ENCODE assay signal across 1 cellular context in the genomic region with DNA sequence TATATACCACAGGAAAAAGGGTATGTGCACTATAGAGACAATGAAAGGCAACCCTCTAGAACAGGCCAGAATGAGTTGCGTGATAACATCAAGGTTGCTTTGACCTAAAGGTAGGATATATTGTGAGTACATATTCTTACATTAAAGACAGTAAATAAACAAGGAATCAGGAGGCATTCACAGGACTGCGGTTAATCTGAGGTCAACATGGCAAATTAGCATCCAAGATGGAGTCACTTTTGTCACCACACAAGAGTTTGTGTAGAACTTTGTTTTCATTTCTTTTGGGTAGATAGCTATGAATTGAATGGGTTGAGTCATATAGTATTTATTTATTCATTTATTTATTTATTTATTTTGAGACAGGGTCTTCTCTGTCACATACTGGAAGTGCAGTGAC.
TF ChIP-seq lines count a peak whose summit lies in the region.

No MANE protein-coding gene starts in this region.

TF ChIP-seq in K562, 482 proteins besides CTCF, POLR2A, EP300 and RAD21 (continued from another document):
- TF ChIP-seq HCFC1 (IDR thresholded peaks at IDR 0.05; ENCODE audit: low read depth, low read length) (no peak), POU5F1 (IDR thresholded peaks at IDR 0.05; ENCODE audit: borderline replicate concordance, low read depth, low read length, partially characterized antibody) (no peak), PTTG1 (tag; IDR thresholded peaks at IDR 0.05; ENCODE audit: low read depth) (peak; percentile 82), GATAD2A (IDR thresholded peaks at IDR 0.05) (no peak), POLR2AphosphoS5 (IDR thresholded peaks at IDR 0.05; ENCODE audit: control insufficient read depth, insufficient read depth, low read depth, low read length) (no peak), RFX5 (IDR thresholded peaks at IDR 0.05; ENCODE audit: low read depth, low read length) (no peak), CLOCK (CRISPR knock-in tag; IDR thresholded peaks at IDR 0.05; ENCODE audit: borderline replicate concordance) (no peak), MTA3 (IDR thresholded peaks at IDR 0.05; ENCODE audit: borderline replicate concordance) (no peak), SREBF2 (CRISPR knock-in tag; IDR thresholded peaks at IDR 0.05) (no peak), MAFG (tag; conservative IDR thresholded peaks at IDR 0.05) (no peak), ARHGAP35 (IDR thresholded peaks at IDR 0.05; ENCODE audit: partially characterized antibody) (no peak), PRMT5 (CRISPR knock-in tag; IDR thresholded peaks at IDR 0.05) (no peak), SRSF7 (optimal IDR thresholded peaks at IDR 0.05; ENCODE audit: low read depth, low read length) (no peak), ZNF512 (tag; IDR thresholded peaks at IDR 0.05) (no peak), ZNF76 (CRISPR knock-in tag; IDR thresholded peaks at IDR 0.05; ENCODE audit: borderline replicate concordance) (no peak), PHB2 (IDR thresholded peaks at IDR 0.05; ENCODE audit: low read depth) (no peak), TRIM25 (IDR thresholded peaks at IDR 0.05; ENCODE audit: borderline replicate concordance) (no peak), PHF8 (IDR thresholded peaks at IDR 0.05; ENCODE audit: borderline replicate concordance, low read length) (no peak), MEF2D (tag; conservative IDR thresholded peaks at IDR 0.05; ENCODE audit: low read depth) (peak; percentile 45; the same call in 1 of the 2 replicates), ZNF121 (CRISPR knock-in tag; conservative IDR thresholded peaks at IDR 0.05) (no peak), EGR1 (conservative IDR thresholded peaks at IDR 0.05) (no peak), ZNF668 (CRISPR knock-in tag; IDR thresholded peaks at IDR 0.05) (peak; percentile 40; the same call in 1 of the 2 replicates), NFXL1 (CRISPR knock-in tag; IDR thresholded peaks at IDR 0.05) (no peak), EZH2 (IDR thresholded peaks at IDR 0.05; ENCODE audit: borderline replicate concordance, low read depth, low read length) (no peak), ZNF3 (CRISPR knock-in tag; IDR thresholded peaks at IDR 0.05) (no peak), GABPB2 (CRISPR knock-in tag; conservative IDR thresholded peaks at IDR 0.05) (no peak), RFX7 (CRISPR knock-in tag; IDR thresholded peaks at IDR 0.05) (no peak), MCM5 (IDR thresholded peaks at IDR 0.05; ENCODE audit: low read depth) (no peak), SMARCE1 (IDR thresholded peaks at IDR 0.05) (no peak), ILK (tag; IDR thresholded peaks at IDR 0.05; ENCODE audit: borderline replicate concordance, low read depth) (0 out of 2 replicates have a peak, but pooled peaks have one; percentile 27), NFATC3 (IDR thresholded peaks at IDR 0.05) (no peak), ZBTB17 (CRISPR knock-in tag; IDR thresholded peaks at IDR 0.05) (no peak), CBX3 (IDR thresholded peaks at IDR 0.05; ENCODE audit: borderline replicate concordance in 1 of 2, low read length in 2 of 2) (no peak), CREB1 (IDR thresholded peaks at IDR 0.05) (no peak), CREB1 (CRISPR knock-in tag; IDR thresholded peaks at IDR 0.05) (no peak), ZNF274 (IDR thresholded peaks at IDR 0.05; ENCODE audit: borderline replicate concordance, low read depth, low read length) (no peak), PCBP1 (IDR thresholded peaks at IDR 0.05; ENCODE audit: low read depth, low read length, poor library complexity, severe bottlenecking) (no peak), ELK3 (CRISPR knock-in tag; IDR thresholded peaks at IDR 0.05) (no peak)
- TF ChIP-seq, protein P1, sequence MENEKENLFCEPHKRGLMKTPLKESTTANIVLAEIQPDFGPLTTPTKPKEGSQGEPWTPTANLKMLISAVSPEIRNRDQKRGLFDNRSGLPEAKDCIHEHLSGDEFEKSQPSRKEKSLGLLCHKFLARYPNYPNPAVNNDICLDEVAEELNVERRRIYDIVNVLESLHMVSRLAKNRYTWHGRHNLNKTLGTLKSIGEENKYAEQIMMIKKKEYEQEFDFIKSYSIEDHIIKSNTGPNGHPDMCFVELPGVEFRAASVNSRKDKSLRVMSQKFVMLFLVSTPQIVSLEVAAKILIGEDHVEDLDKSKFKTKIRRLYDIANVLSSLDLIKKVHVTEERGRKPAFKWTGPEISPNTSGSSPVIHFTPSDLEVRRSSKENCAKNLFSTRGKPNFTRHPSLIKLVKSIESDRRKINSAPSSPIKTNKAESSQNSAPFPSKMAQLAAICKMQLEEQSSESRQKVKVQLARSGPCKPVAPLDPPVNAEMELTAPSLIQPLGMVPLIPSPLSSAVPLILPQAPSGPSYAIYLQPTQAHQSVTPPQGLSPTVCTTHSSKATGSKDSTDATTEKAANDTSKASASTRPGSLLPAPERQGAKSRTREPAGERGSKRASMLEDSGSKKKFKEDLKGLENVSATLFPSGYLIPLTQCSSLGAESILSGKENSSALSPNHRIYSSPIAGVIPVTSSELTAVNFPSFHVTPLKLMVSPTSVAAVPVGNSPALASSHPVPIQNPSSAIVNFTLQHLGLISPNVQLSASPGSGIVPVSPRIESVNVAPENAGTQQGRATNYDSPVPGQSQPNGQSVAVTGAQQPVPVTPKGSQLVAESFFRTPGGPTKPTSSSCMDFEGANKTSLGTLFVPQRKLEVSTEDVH (IDR thresholded peaks at IDR 0.05; ENCODE audit: low read depth, partially characterized antibody) = no peak
- TF ChIP-seq, protein P2, sequence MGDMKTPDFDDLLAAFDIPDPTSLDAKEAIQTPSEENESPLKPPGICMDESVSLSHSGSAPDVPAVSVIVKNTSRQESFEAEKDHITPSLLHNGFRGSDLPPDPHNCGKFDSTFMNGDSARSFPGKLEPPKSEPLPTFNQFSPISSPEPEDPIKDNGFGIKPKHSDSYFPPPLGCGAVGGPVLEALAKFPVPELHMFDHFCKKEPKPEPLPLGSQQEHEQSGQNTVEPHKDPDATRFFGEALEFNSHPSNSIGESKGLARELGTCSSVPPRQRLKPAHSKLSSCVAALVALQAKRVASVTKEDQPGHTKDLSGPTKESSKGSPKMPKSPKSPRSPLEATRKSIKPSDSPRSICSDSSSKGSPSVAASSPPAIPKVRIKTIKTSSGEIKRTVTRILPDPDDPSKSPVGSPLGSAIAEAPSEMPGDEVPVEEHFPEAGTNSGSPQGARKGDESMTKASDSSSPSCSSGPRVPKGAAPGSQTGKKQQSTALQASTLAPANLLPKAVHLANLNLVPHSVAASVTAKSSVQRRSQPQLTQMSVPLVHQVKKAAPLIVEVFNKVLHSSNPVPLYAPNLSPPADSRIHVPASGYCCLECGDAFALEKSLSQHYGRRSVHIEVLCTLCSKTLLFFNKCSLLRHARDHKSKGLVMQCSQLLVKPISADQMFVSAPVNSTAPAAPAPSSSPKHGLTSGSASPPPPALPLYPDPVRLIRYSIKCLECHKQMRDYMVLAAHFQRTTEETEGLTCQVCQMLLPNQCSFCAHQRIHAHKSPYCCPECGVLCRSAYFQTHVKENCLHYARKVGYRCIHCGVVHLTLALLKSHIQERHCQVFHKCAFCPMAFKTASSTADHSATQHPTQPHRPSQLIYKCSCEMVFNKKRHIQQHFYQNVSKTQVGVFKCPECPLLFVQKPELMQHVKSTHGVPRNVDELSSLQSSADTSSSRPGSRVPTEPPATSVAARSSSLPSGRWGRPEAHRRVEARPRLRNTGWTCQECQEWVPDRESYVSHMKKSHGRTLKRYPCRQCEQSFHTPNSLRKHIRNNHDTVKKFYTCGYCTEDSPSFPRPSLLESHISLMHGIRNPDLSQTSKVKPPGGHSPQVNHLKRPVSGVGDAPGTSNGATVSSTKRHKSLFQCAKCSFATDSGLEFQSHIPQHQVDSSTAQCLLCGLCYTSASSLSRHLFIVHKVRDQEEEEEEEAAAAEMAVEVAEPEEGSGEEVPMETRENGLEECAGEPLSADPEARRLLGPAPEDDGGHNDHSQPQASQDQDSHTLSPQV (IDR thresholded peaks at IDR 0.05) = peak; percentile 96
- TF ChIP-seq, protein P3, sequence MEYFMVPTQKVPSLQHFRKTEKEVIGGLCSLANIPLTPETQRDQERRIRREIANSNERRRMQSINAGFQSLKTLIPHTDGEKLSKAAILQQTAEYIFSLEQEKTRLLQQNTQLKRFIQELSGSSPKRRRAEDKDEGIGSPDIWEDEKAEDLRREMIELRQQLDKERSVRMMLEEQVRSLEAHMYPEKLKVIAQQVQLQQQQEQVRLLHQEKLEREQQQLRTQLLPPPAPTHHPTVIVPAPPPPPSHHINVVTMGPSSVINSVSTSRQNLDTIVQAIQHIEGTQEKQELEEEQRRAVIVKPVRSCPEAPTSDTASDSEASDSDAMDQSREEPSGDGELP (CRISPR knock-in tag; IDR thresholded peaks at IDR 0.05; ENCODE audit: borderline replicate concordance) = no peak
TF ChIP-seq in K562: peak in this region for 15.
